In genomic region chr21:36156339-36156814, GRCh38 we compare ENCODE assay signal across 8 cellular contexts. TPM values are rescaled to one million over a fixed set of nuclear protein-coding genes. Genes with fewer than 3 reads are reported as not detected.
A peak's percentile ranks its signal among the peaks of the same experiment; 100 is the strongest.
DNase-seq lines count a peak whose midpoint lies in the region; ATAC-seq, FAIRE-seq and TF ChIP-seq lines count a peak whose summit lies in the region.

No MANE protein-coding gene starts in this region.

- 0% methylated on average over 4 of the region's 43 CpGs for WGBS in HepG2 (ENCODE audit: low lambda C conversion rate)

- H3K9me3 Mint-ChIP-seq in dendritic cell treated with granulocyte-macrophage colony-stimulating factor and Interleukin-4, amounts not matched to agents 40 ng/mL and 50 ng/mL, for 4 days, result no peaks in the 10 kb centered on the region

- peak overlapping the region; percentile 81 for H3K27ac ChIP-seq in HepG2 (ENCODE audit: extremely low read length, insufficient read depth, low read length)

- BruUV-seq in HepG2 (replicated peaks; lab: Mats Ljungman, UMichigan), result no TSS peak

- TF ChIP-seq POLR2A in HepG2 (IDR thresholded peaks at IDR 0.05; ENCODE audit: insufficient read depth in 1 of 2, low read depth in 2 of 2, low read length in 2 of 2), result peak in 1 of 2 experiments; percentile 8; a peak in 1 of 4 replicates

- H3K4me3 ChIP-seq in HepG2 (replicated peaks in 1 of 3; ENCODE audit: insufficient read depth in 1 of 3, low read depth in 2 of 3, low read length in 3 of 3), result peak overlapping the region; percentile 85 to 91 (median 87); a peak in 5 of 6 replicates

- H3K4me3 Mint-ChIP-seq in dendritic cell treated with granulocyte-macrophage colony-stimulating factor and Interleukin-4, amounts not matched to agents 40 ng/mL and 50 ng/mL, for 4 days, result peak overlapping the region; percentile 88

- peak; percentile 89 for ATAC-seq in GM19438 (IDR thresholded peaks at IDR 0.05; ENCODE audit: low read depth, unreplicated experiment)
- peak; percentile 78 for ATAC-seq in HG03565 (IDR thresholded peaks at IDR 0.05; ENCODE audit: unreplicated experiment)
- peak; percentile 90 for ATAC-seq in HepG2

- POLR2A ChIA-PET in HepG2 (lab: Yijun Ruan, JAX), result interaction anchor here (1.0 to 2.2 kb wide), 5 partner anchors 8 to 164 kb away, joined by 3 to 15 read pairs (median 6); partner anchors contain the start of gene MORC3

- peak overlapping the region; percentile 75 for H3K9ac ChIP-seq in HepG2 (ENCODE audit: insufficient read depth, low read depth, low read length)

- H3K27ac Mint-ChIP-seq in dendritic cell treated with granulocyte-macrophage colony-stimulating factor and Interleukin-4, amounts not matched to agents 40 ng/mL and 50 ng/mL, for 4 days, result peak overlapping the region; percentile 82

- H2AFZ ChIP-seq in HepG2 (ENCODE audit: low read length), result no peak overlapping the region

- H3K36me3 ChIP-seq in HepG2 (replicated peaks in 1 of 2; ENCODE audit: control insufficient read depth in 1 of 2, insufficient read depth in 2 of 2, low read length in 2 of 2), result no peaks in the 10 kb centered on the region

- FAIRE-seq in HepG2 (lab: Jason Lieb, UNC), result peak; percentile 82

- no peaks in the 10 kb centered on the region for H3K79me2 ChIP-seq in HepG2 (ENCODE audit: insufficient read depth, low read length)

- H3K4me2 ChIP-seq in HepG2 (ENCODE audit: low read depth, low read length), result peak overlapping the region; percentile 96

- TF ChIP-seq EP300 in HepG2 (IDR thresholded peaks at IDR 0.05; ENCODE audit: low read depth in 2 of 2, low read length in 2 of 2) (no peak), HepG2 (CRISPR knock-in tag; IDR thresholded peaks at IDR 0.05; ENCODE audit: borderline replicate concordance) (no peak)

- CTCF ChIA-PET in HepG2 (lab: Yijun Ruan, JAX; ENCODE audit: low intra/inter-chr PET ratio, low total read pairs), result interaction anchor here (2.3 kb wide), 1 partner anchor 53 kb away, joined by 10 read pairs; no protein-coding TSS in a partner anchor

- intact Hi-C loops in dendritic cell treated with granulocyte-macrophage colony-stimulating factor and Interleukin-4, amounts not matched to agents 40 ng/mL and 50 ng/mL, for 4 days (cut with micrococcal nuclease), result loop anchor here (10.0 kb wide), 2 partner anchors 168 to 918 kb away; partner anchors contain the start of genes MORC3, PIGP and TTC3
- intact Hi-C loops in HepG2 (cut with micrococcal nuclease; ENCODE audit: unreplicated experiment), result loop anchor here (2.0 to 5.0 kb wide), 2 partner anchors 78 to 231 kb away; partner anchors contain the start of gene CHAF1B

- H3K27me3 ChIP-seq in HepG2 (ENCODE audit: control insufficient read depth in 1 of 2, insufficient read depth in 2 of 2, low read length in 2 of 2), result peaks cover 0 to 5% of the 10 kb centered on the region in 2 experiments; a peak in 1 of 5 replicates

- in situ Hi-C loops in HepG2 (cut with HindIII; ENCODE audit: extremely low pct_ligation_motif_present, low pct_unique_long_range_greater_than_20kb), result loop anchor here (5.0 kb wide), 1 partner anchor 51 kb away; no protein-coding TSS in a partner anchor

- TF ChIP-seq RAD21 in HepG2 (CRISPR knock-in tag; IDR thresholded peaks at IDR 0.05), result no peak

- peaks cover 20% of the 10 kb centered on the region for H3K36me3 Mint-ChIP-seq in dendritic cell treated with granulocyte-macrophage colony-stimulating factor and Interleukin-4, amounts not matched to agents 40 ng/mL and 50 ng/mL, for 4 days (ENCODE audit: low read depth)

- peaks cover 6% of the 10 kb centered on the region for H3K27me3 Mint-ChIP-seq in dendritic cell treated with granulocyte-macrophage colony-stimulating factor and Interleukin-4, amounts not matched to agents 40 ng/mL and 50 ng/mL, for 4 days

- no peak for TF ChIP-seq CTCF in HepG2 (CRISPR knock-in tag; IDR thresholded peaks at IDR 0.05)

- H3K4me1 Mint-ChIP-seq in dendritic cell treated with granulocyte-macrophage colony-stimulating factor and Interleukin-4, amounts not matched to agents 40 ng/mL and 50 ng/mL, for 4 days (ENCODE audit: low read depth), result peaks cover 49% of the 10 kb centered on the region

- H4K20me1 ChIP-seq in HepG2 (ENCODE audit: insufficient read depth, low read length), result no peaks in the 10 kb centered on the region

- peaks cover 17% of the 10 kb centered on the region for H3K4me1 ChIP-seq in HepG2 (ENCODE audit: insufficient read depth, low read length)

- DNase-seq in C1 segment of cervical spinal cord (lab: John Stamatoyannopoulos, UW), result peak; percentile 95 to 100 (median 99)
- DNase-seq in NCI-H748 (lab: John Stamatoyannopoulos, UW; ENCODE audit: unreplicated experiment), result peak; percentile 95
- peak; percentile 99 to 100 for DNase-seq in activated CD4-positive, alpha-beta T cell treated with anti-CD3 and anti-CD28 coated beads, Interleukin-2, amount 50 U/mL, for 24 hours (ENCODE audit: low read depth in 1 of 2, low spot score in 1 of 2)
- DNase-seq in HepG2 (ENCODE audit: low spot score), result peak; percentile 91
- peak; percentile 100 for DNase-seq in stimulated activated CD4-positive, alpha-beta T cell treated with anti-CD3 and anti-CD28 coated beads, Interleukin-2, amount 100 ng/mL, for 4 hours (ENCODE audit: low read depth)

- H3K9me3 ChIP-seq in HepG2 (ENCODE audit: low read length), result no peaks in the 10 kb centered on the region

TF ChIP-seq in HepG2, 621 proteins besides CTCF, POLR2A, EP300 and RAD21 (continues in another document):
- TF ChIP-seq, protein P1, sequence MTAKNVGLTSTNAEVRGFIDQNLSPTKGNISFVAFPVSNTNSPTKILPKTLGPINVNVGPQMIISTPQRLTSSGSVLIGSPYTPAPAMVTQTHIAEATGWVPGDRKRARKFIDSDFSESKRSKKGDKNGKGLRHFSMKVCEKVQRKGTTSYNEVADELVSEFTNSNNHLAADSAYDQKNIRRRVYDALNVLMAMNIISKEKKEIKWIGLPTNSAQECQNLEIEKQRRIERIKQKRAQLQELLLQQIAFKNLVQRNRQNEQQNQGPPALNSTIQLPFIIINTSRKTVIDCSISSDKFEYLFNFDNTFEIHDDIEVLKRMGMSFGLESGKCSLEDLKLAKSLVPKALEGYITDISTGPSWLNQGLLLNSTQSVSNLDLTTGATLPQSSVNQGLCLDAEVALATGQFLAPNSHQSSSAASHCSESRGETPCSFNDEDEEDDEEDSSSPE (CRISPR knock-in tag; IDR thresholded peaks at IDR 0.05), result peak; percentile 14; the same call in 1 of the 2 replicates
- TF ChIP-seq ZFP82 (CRISPR knock-in tag; IDR thresholded peaks at IDR 0.05; ENCODE audit: borderline replicate concordance) (peak; percentile 47; the same call in 1 of the 2 replicates), SAP130 (CRISPR knock-in tag; IDR thresholded peaks at IDR 0.05; ENCODE audit: low read depth) (peak; percentile 5; the same call in 1 of the 2 replicates), ERF (CRISPR knock-in tag; IDR thresholded peaks at IDR 0.05) (no peak), HNRNPLL (IDR thresholded peaks at IDR 0.05; ENCODE audit: low read depth, low read length, poor library complexity, severe bottlenecking) (peak; percentile 71)

RNA-seq across cellular contexts. Expression of gene DOP1B, which starts 0.2 kb away (rescaled TPM):
- total RNA-seq in HepG2 (2016; rRNA removed; fragmentation: Illumina TruSeq; extraction: Trizol), result 2.8 and 3.0 TPM in 2 replicates
- 2.6 and 3.3 TPM in 2 replicates for total RNA-seq in HepG2 (2016; cell fraction: cytosol; rRNA removed; fragmentation: Illumina TruSeq; extraction: Trizol; ENCODE audit: low read depth)
- 2.4 and 3.0 TPM in 2 replicates for total RNA-seq in HepG2 (2016; cell fraction: insoluble cytoplasmic fraction; rRNA removed; fragmentation: Illumina TruSeq; extraction: Trizol)
- total RNA-seq in HepG2 (2016; cell fraction: membrane; rRNA removed; fragmentation: Illumina TruSeq; extraction: Trizol), result 1.3 and 1.6 TPM in 2 replicates
- total RNA-seq in HepG2 (2016; cell fraction: nucleus; rRNA removed; fragmentation: Illumina TruSeq; extraction: Trizol), result 2.4 and 2.5 TPM in 2 replicates
- polyA plus RNA-seq in HepG2 (2011; rRNA removed), result 2.3 and 3.2 TPM in 2 replicates
- polyA plus RNA-seq in HepG2 (2011; cell fraction: cytosol; rRNA removed), result 2.0 and 2.3 TPM in 2 replicates
- polyA plus RNA-seq in HepG2 (2011; cell fraction: nucleus; rRNA removed), result 4.2 and 4.4 TPM in 2 replicates
- 3.9 TPM in 2 replicates for polyA plus RNA-seq in HepG2 (2012)
- 0.11 and 0.18 TPM in 2 replicates for polyA plus RNA-seq in HepG2 (2016; cell fraction: cytosol; fragmentation: Illumina TruSeq; extraction: Trizol; ENCODE audit: low read depth)
- 1.6 TPM in 2 replicates for polyA plus RNA-seq in HepG2 (2016; cell fraction: insoluble cytoplasmic fraction; fragmentation: Illumina TruSeq; extraction: Trizol; ENCODE audit: low read depth)
- 0.45 and 0.50 TPM in 2 replicates for polyA plus RNA-seq in HepG2 (2016; cell fraction: membrane; fragmentation: Illumina TruSeq; extraction: Trizol; ENCODE audit: low read depth)
- polyA plus RNA-seq in HepG2 (2016; cell fraction: nucleus; fragmentation: Illumina TruSeq; extraction: Trizol; ENCODE audit: insufficient read depth, low read depth), result 3.0 and 3.5 TPM in 2 replicates
- polyA minus RNA-seq in HepG2 (2011; rRNA and poly(A)+ RNA removed; ENCODE audit: low replicate concordance), result 1.9 and 6.3 TPM in 2 replicates
- 5.7 and 6.1 TPM in 2 replicates for polyA minus RNA-seq in HepG2 (2011; cell fraction: cytosol; rRNA and poly(A)+ RNA removed)
- 8.0 and 8.5 TPM in 2 replicates for polyA minus RNA-seq in HepG2 (2011; cell fraction: nucleus; rRNA and poly(A)+ RNA removed)

RNA-seq across cellular contexts. Expression of gene CBR3, which starts 21.5 kb away (rescaled TPM):
- not detected in 2 replicates for total RNA-seq in HepG2 (2016; rRNA removed; fragmentation: Illumina TruSeq; extraction: Trizol)
- total RNA-seq in HepG2 (2016; cell fraction: cytosol; rRNA removed; fragmentation: Illumina TruSeq; extraction: Trizol; ENCODE audit: low read depth), result not detected in 2 replicates
- total RNA-seq in HepG2 (2016; cell fraction: insoluble cytoplasmic fraction; rRNA removed; fragmentation: Illumina TruSeq; extraction: Trizol), result not detected in 2 replicates
- total RNA-seq in HepG2 (2016; cell fraction: membrane; rRNA removed; fragmentation: Illumina TruSeq; extraction: Trizol), result not detected in 2 replicates
- not detected in 2 replicates for total RNA-seq in HepG2 (2016; cell fraction: nucleus; rRNA removed; fragmentation: Illumina TruSeq; extraction: Trizol)
- not detected in 2 replicates for polyA plus RNA-seq in HepG2 (2011; rRNA removed)
- polyA plus RNA-seq in HepG2 (2011; cell fraction: cytosol; rRNA removed), result not detected in 2 replicates
- 0.14 TPM in 1 of 2 replicates, not detected in the other for polyA plus RNA-seq in HepG2 (2011; cell fraction: nucleus; rRNA removed)
- polyA plus RNA-seq in HepG2 (2012), result not detected in 2 replicates
- polyA plus RNA-seq in HepG2 (2016; cell fraction: cytosol; fragmentation: Illumina TruSeq; extraction: Trizol; ENCODE audit: low read depth), result not detected in 2 replicates
- not detected in 2 replicates for polyA plus RNA-seq in HepG2 (2016; cell fraction: insoluble cytoplasmic fraction; fragmentation: Illumina TruSeq; extraction: Trizol; ENCODE audit: low read depth)
- not detected in 2 replicates for polyA plus RNA-seq in HepG2 (2016; cell fraction: membrane; fragmentation: Illumina TruSeq; extraction: Trizol; ENCODE audit: low read depth)
- not detected in 2 replicates for polyA plus RNA-seq in HepG2 (2016; cell fraction: nucleus; fragmentation: Illumina TruSeq; extraction: Trizol; ENCODE audit: insufficient read depth, low read depth)
- polyA minus RNA-seq in HepG2 (2011; rRNA and poly(A)+ RNA removed; ENCODE audit: low replicate concordance), result 2.9 TPM in 1 of 2 replicates, not detected in the other
- not detected in 2 replicates for polyA minus RNA-seq in HepG2 (2011; cell fraction: cytosol; rRNA and poly(A)+ RNA removed)
- polyA minus RNA-seq in HepG2 (2011; cell fraction: nucleus; rRNA and poly(A)+ RNA removed), result not detected in 2 replicates

Comparison
In these comparisons a context has a peak if more than half of its experiments do, and no peak if none do; other contexts are left out.
1. Peak in every context shown above with its lines: DNase-seq, ATAC-seq, H3K4me3 ChIP-seq and H3K27ac ChIP-seq.